21 cellular contexts compared by ENCODE assay signal in genomic region chr9:115922441-115922840, GRCh38.
A peak's percentile ranks its signal among the peaks of the same experiment; 100 is the strongest.
DNase-seq lines count a peak whose midpoint lies in the region; ATAC-seq and TF ChIP-seq lines count a peak whose summit lies in the region.
"Had no signal": no experiment of that assay in that cellular context is flagged by ENCODE, and none has a peak within 500 bp of the region (broad histone marks: within the 10 kb centered on the region; RNA-seq: fewer than 3 reads in every experiment).

No MANE protein-coding gene starts in this region.

- H3K9me3 Mint-ChIP-seq in MCF 10A (ENCODE audit: unreplicated experiment), result no peaks in the 10 kb centered on the region
- H3K9me3 Mint-ChIP-seq: GM23338 had no signal

- ATAC-seq in GM19397 (IDR thresholded peaks at IDR 0.05; ENCODE audit: unreplicated experiment), result no peak
- no peak for ATAC-seq in lower lobe of right lung
- no peak for ATAC-seq in GM19035 (IDR thresholded peaks at IDR 0.05; ENCODE audit: unreplicated experiment)
- ATAC-seq: GM23338, PC-3 had no signal

- CTCF ChIA-PET in MCF 10A (lab: Yijun Ruan, JAX), result interaction anchor here (0.6 kb wide), 1 partner anchor 252 kb away, joined by 3 read pairs; no protein-coding TSS in a partner anchor
- CTCF ChIA-PET in mammary epithelial cell (lab: Charles Lee; ENCODE audit: low non-redundant PET), result no interaction called here

- WGBS in mammary epithelial cell (ENCODE audit: low coverage, missing lambda C conversion rate), result 95% methylated on average over 3 of the region's 3 CpGs
- 76% methylated on average over 3 of the region's 3 CpGs for WGBS in smooth muscle cell (ENCODE audit: low lambda C conversion rate)

- H3K27me3 ChIP-seq in mammary epithelial cell (ENCODE audit: insufficient read depth, low read length) (no peaks in the 10 kb centered on the region), SJSA1 (replicated peaks) (no peaks in the 10 kb centered on the region), smooth muscle cell (ENCODE audit: low read depth) (no peaks in the 10 kb centered on the region), lower lobe of right lung (ENCODE audit: low read depth) (no peaks in the 10 kb centered on the region)
- H3K27me3 ChIP-seq: BE2C had no signal

- dilution Hi-C loops in mammary epithelial cell (cut with HindIII; ENCODE audit: low sequenced_read_pairs), result no loop called here

- in situ Hi-C loops in mammary epithelial cell (cut with MboI; ENCODE audit: low sequenced_read_pairs in 2 of 2), result no loop called here

- POLR2A ChIA-PET in MCF 10A (lab: Yijun Ruan, JAX), result interaction anchor here (0.7 kb wide), 1 partner anchor 48 kb away, joined by 3 read pairs; no protein-coding TSS in a partner anchor

- no peak overlapping the region for H2AFZ ChIP-seq in mammary epithelial cell (ENCODE audit: low read depth, low read length)
- no peak overlapping the region for H2AFZ ChIP-seq in smooth muscle cell (ENCODE audit: low read depth)
- H2AFZ ChIP-seq: GM23338 had no signal

- peaks cover 24% of the 10 kb centered on the region for H3K4me1 Mint-ChIP-seq in MCF 10A (ENCODE audit: insufficient read depth, unreplicated experiment)
- H3K4me1 Mint-ChIP-seq: GM23338 had no signal

- H3K79me2 ChIP-seq in mammary epithelial cell (ENCODE audit: insufficient read depth, low read length) (no peaks in the 10 kb centered on the region), smooth muscle cell (ENCODE audit: low read depth) (no peaks in the 10 kb centered on the region)

- TF ChIP-seq CTCF in MCF 10A (IDR thresholded peaks at IDR 0.05; ENCODE audit: unreplicated experiment) (no peak), mammary epithelial cell (conservative IDR thresholded peaks at IDR 0.05 in 1 of 2, IDR thresholded peaks at IDR 0.05 in 1 of 2; ENCODE audit: extremely low read depth in 1 of 2, insufficient read depth in 1 of 2, low read depth in 1 of 2, low read length in 2 of 2) (no peak), fibroblast of pulmonary artery (IDR thresholded peaks at IDR 0.05; ENCODE audit: low read length, missing control alignments) (no peak), smooth muscle cell (IDR thresholded peaks at IDR 0.05; ENCODE audit: borderline replicate concordance, insufficient read depth, poor library complexity, severe bottlenecking) (no peak), lower lobe of right lung (IDR thresholded peaks at IDR 0.05) (no peak)

- H3K27ac ChIP-seq in mammary epithelial cell (ENCODE audit: insufficient read depth, low read depth, low read length) (no peak overlapping the region), SJSA1 (peak overlapping the region; percentile 52), smooth muscle cell (ENCODE audit: low read depth) (peak overlapping the region; percentile 78), lower lobe of right lung (no peak overlapping the region)
- H3K27ac ChIP-seq: 22Rv1, SK-N-MC had no signal

- H3K4me2 ChIP-seq in mammary epithelial cell (ENCODE audit: insufficient read depth, low read depth, low read length) (no peak overlapping the region), smooth muscle cell (no peak overlapping the region)
- H3K4me2 ChIP-seq: GM23338 had no signal

- BruUV-seq in MCF 10A (replicated peaks; lab: Mats Ljungman, UMichigan) (no TSS peak), mammary epithelial cell (replicated peaks; lab: Mats Ljungman, UMichigan) (no TSS peak)

- peak overlapping the region; percentile 6 for H3K27ac Mint-ChIP-seq in MCF 10A (ENCODE audit: low read depth, unreplicated experiment)
- H3K27ac Mint-ChIP-seq: CD4-positive, alpha-beta T cell; GM23338 had no signal

- DNase-seq in MCF 10A (ENCODE audit: unreplicated experiment) (no peak), mammary epithelial cell (no peak), SJSA1 (ENCODE audit: low read depth in 1 of 2, low spot score in 2 of 2) (no peak), fibroblast of pulmonary artery (ENCODE audit: low read depth) (peak; percentile 62), smooth muscle cell (lab: John Stamatoyannopoulos, UW; ENCODE audit: unreplicated experiment) (no peak), lower lobe of right lung (no peak)
- DNase-seq: BE2C; CD4-positive, alpha-beta T cell; DMS79; KG1; NCI-H1436; NCI-H2029; NCI-H2171; NCI-H446 treated with DMSO at 0.1 percent for 48 hours; NK-92 treated with Interleukin-12 subunit alpha and Interleukin-12 subunit beta, amount 100 ng/mL, for 24 hours; PC-3 had no signal

- H4K20me1 ChIP-seq in mammary epithelial cell (ENCODE audit: insufficient read depth, low read length), result no peaks in the 10 kb centered on the region
- no peaks in the 10 kb centered on the region for H4K20me1 ChIP-seq in smooth muscle cell (ENCODE audit: low read depth)

- H3K36me3 Mint-ChIP-seq in MCF 10A (ENCODE audit: insufficient read depth, unreplicated experiment), result no peaks in the 10 kb centered on the region

- intact Hi-C loops in MCF 10A (cut with micrococcal nuclease), result no loop called here
- intact Hi-C loops in mammary epithelial cell (cut with micrococcal nuclease), result no loop called here
- intact Hi-C loops in lower lobe of right lung (cut with DNase I), result no loop called here

- no peaks in the 10 kb centered on the region for H3K9me3 ChIP-seq in mammary epithelial cell (replicated peaks; ENCODE audit: insufficient read depth, low read length)
- no peaks in the 10 kb centered on the region for H3K9me3 ChIP-seq in SJSA1 (replicated peaks)
- no peaks in the 10 kb centered on the region for H3K9me3 ChIP-seq in smooth muscle cell (replicated peaks; ENCODE audit: low read depth)
- H3K9me3 ChIP-seq in lower lobe of right lung, result no peaks in the 10 kb centered on the region
- H3K9me3 ChIP-seq: BE2C had no signal

- H3K9ac ChIP-seq in mammary epithelial cell (ENCODE audit: insufficient read depth, low read length) (no peak overlapping the region), smooth muscle cell (ENCODE audit: low read depth) (no peak overlapping the region)

- H3K4me3 ChIP-seq in mammary epithelial cell (replicated peaks in 1 of 3; ENCODE audit: insufficient read depth in 1 of 3, low read depth in 2 of 3, low read length in 3 of 3), result no peak overlapping the region
- no peak overlapping the region for H3K4me3 ChIP-seq in SJSA1
- no peak overlapping the region for H3K4me3 ChIP-seq in fibroblast of pulmonary artery (replicated peaks; ENCODE audit: low read depth, low read length)
- no peak overlapping the region for H3K4me3 ChIP-seq in smooth muscle cell
- no peak overlapping the region for H3K4me3 ChIP-seq in lower lobe of right lung
- H3K4me3 ChIP-seq: GM23338, SK-N-MC had no signal

- peaks cover 5% of the 10 kb centered on the region for H3F3A ChIP-seq in smooth muscle cell (ENCODE audit: low read depth)

- H3K36me3 ChIP-seq in mammary epithelial cell (ENCODE audit: insufficient read depth, low read length) (no peaks in the 10 kb centered on the region), SJSA1 (no peaks in the 10 kb centered on the region), smooth muscle cell (ENCODE audit: low read depth) (no peaks in the 10 kb centered on the region), lower lobe of right lung (no peaks in the 10 kb centered on the region)
- H3K36me3 ChIP-seq: BE2C had no signal

- no peaks in the 10 kb centered on the region for H3K4me1 ChIP-seq in mammary epithelial cell (ENCODE audit: insufficient read depth, low read length)
- peaks cover 28% of the 10 kb centered on the region for H3K4me1 ChIP-seq in SJSA1 (replicated peaks)
- H3K4me1 ChIP-seq in smooth muscle cell (ENCODE audit: low read depth), result no peaks in the 10 kb centered on the region
- H3K4me1 ChIP-seq in lower lobe of right lung, result peaks cover 6% of the 10 kb centered on the region
- H3K4me1 ChIP-seq: BE2C had no signal

- no peak overlapping the region for H3K4me3 Mint-ChIP-seq in MCF 10A (ENCODE audit: unreplicated experiment)
- H3K4me3 Mint-ChIP-seq: CD4-positive, alpha-beta T cell; GM23338 had no signal

- no peaks in the 10 kb centered on the region for H3K27me3 Mint-ChIP-seq in MCF 10A (ENCODE audit: insufficient read depth, unreplicated experiment)
- H3K27me3 Mint-ChIP-seq: CD4-positive, alpha-beta T cell had no signal

Comparison
In these comparisons a context has a peak if more than half of its experiments do, and no peak if none do; other contexts are left out.
1. H3K27ac ChIP-seq: peak in SJSA1 (single experiment) and smooth muscle cell (single experiment); none in mammary epithelial cell (single experiment) and lower lobe of right lung (single experiment).